ENCODE assay signal across 12 cellular contexts in the genomic region with DNA sequence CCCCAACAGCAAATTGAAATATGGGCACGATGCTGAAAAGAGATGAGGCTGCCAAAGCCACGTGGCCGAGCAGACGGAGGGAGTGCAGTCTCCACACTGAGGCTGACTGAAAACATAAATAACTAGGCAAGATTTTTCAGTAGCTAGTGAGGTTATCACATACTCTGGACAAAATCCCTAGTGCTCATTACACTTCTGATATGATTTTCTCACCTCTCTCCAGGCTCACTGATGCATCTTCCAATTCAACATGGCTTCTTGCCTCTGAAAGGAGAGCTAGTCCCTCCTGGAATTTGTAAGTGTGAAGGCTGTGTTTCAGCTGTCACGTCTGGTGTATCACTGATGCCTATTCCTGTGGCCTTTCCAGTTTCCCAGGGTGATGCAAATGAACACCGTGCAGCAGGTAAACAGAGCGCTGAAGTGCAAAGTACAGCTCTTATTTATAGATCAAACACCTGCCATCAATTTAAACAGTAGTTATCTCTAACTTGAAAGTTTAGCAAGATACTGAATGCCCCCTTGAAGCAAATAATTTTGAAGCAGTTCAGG.
DNase-seq lines count a peak whose midpoint lies in the region; ATAC-seq and TF ChIP-seq lines count a peak whose summit lies in the region.
"Had no signal": no experiment of that assay in that cellular context is flagged by ENCODE, and none has a peak within 500 bp of the region (broad histone marks: within the 10 kb centered on the region; RNA-seq: fewer than 3 reads in every experiment).

No MANE protein-coding gene starts in this region.

- H2AFZ ChIP-seq in OCI-LY3 (ENCODE audit: low read depth, low read length) = no peak overlapping the region

- H3K27ac Mint-ChIP-seq in naive thymus-derived CD4-positive, alpha-beta T cell = no peak overlapping the region

- H3K9ac ChIP-seq in OCI-LY3 (ENCODE audit: low read length) = no peak overlapping the region
- H3K9ac ChIP-seq in liver (ENCODE audit: low read depth in 1 of 2, low read length in 2 of 2) = no peak overlapping the region

- H3K27ac ChIP-seq in OCI-LY3 (ENCODE audit: low read length) = no peak overlapping the region
- H3K27ac ChIP-seq in liver (ENCODE audit: low read depth in 1 of 2, low read length in 2 of 2) = no peak overlapping the region
- no peak overlapping the region for H3K27ac ChIP-seq in naive thymus-derived CD4-positive, alpha-beta T cell (ENCODE audit: low read depth, low read length)
- H3K27ac ChIP-seq: adrenal gland had no signal

- ATAC-seq in GM19455 (IDR thresholded peaks at IDR 0.05; ENCODE audit: unreplicated experiment) (no peak), HG03439 (IDR thresholded peaks at IDR 0.05; ENCODE audit: unreplicated experiment) (no peak)
- ATAC-seq in naive thymus-derived CD4-positive, alpha-beta T cell = no peak
- ATAC-seq: activated CD4-positive, CD25-positive, alpha-beta regulatory T cell treated with anti-CD3 and anti-CD28 coated beads, Interleukin-2, amount 50 U/mL, for 24 hours; sciatic nerve had no signal

- WGBS in liver = 39% methylated on average over 7 of the region's 7 CpGs

- peaks cover 0 to 18% (median 5%) of the 10 kb centered on the region in 5 donors for H3K36me3 Mint-ChIP-seq in naive thymus-derived CD4-positive, alpha-beta T cell

- no peak overlapping the region for H3K4me3 Mint-ChIP-seq in naive thymus-derived CD4-positive, alpha-beta T cell

- peak; percentile 90 for DNase-seq in DMS53 (lab: John Stamatoyannopoulos, UW)
- peak; percentile 28 for DNase-seq in NAMALWA (ENCODE audit: low spot score)
- DNase-seq in naive thymus-derived CD4-positive, alpha-beta T cell = no peak
- DNase-seq in HK-2 (ENCODE audit: unreplicated experiment) = no peak
- DNase-seq: adrenal gland, AML-193 had no signal

- H4K20me1 ChIP-seq in OCI-LY3 (ENCODE audit: insufficient read depth, low read length) = no peaks in the 10 kb centered on the region

- H3K4me2 ChIP-seq in OCI-LY3 (ENCODE audit: low read length) = peak overlapping the region; percentile 21

- H3K27me3 Mint-ChIP-seq in naive thymus-derived CD4-positive, alpha-beta T cell = no peaks in the 10 kb centered on the region

- H3K36me3 ChIP-seq in OCI-LY3 (replicated peaks; ENCODE audit: low read depth, low read length) (no peaks in the 10 kb centered on the region), liver (ENCODE audit: control insufficient read depth in 4 of 4, insufficient read depth in 3 of 4, low read depth in 1 of 4, low read length in 3 of 4) (no peaks in the 10 kb centered on the region)
- H3K36me3 ChIP-seq in naive thymus-derived CD4-positive, alpha-beta T cell (ENCODE audit: control insufficient read depth in 2 of 3, insufficient read depth in 3 of 3, low read length in 3 of 3) = no peaks in the 10 kb centered on the region
- H3K36me3 ChIP-seq: adrenal gland had no signal

- H3K4me3 ChIP-seq in OCI-LY3 (ENCODE audit: low read length) (no peak overlapping the region), liver (ENCODE audit: low read depth in 1 of 3, low read length in 3 of 3) (no peak overlapping the region)
- H3K4me3 ChIP-seq in naive thymus-derived CD4-positive, alpha-beta T cell (ENCODE audit: low read length) = no peak overlapping the region
- H3K4me3 ChIP-seq: adrenal gland had no signal

- CTCF ChIA-PET in naive thymus-derived CD4-positive, alpha-beta T cell (lab: Charles Lee) = no interaction called here

- peaks cover 0 to 15% (median 6%) of the 10 kb centered on the region in 7 donors for H3K4me1 Mint-ChIP-seq in naive thymus-derived CD4-positive, alpha-beta T cell

- no peaks in the 10 kb centered on the region for H3K9me3 Mint-ChIP-seq in naive thymus-derived CD4-positive, alpha-beta T cell

- intact Hi-C loops in naive thymus-derived CD4-positive, alpha-beta T cell (cut with micrococcal nuclease) = no loop called here

- TF ChIP-seq CTCF in OCI-LY3 (IDR thresholded peaks at IDR 0.05; ENCODE audit: low read depth, low read length) (no peak), liver (IDR thresholded peaks at IDR 0.05; ENCODE audit: low read depth, low read length, missing input control) (no peak)

- no peaks in the 10 kb centered on the region for H3K9me3 ChIP-seq in OCI-LY3 (ENCODE audit: insufficient read depth, low read length)
- no peaks in the 10 kb centered on the region for H3K9me3 ChIP-seq in liver (ENCODE audit: control insufficient read depth in 4 of 4, low read length in 3 of 4)
- H3K9me3 ChIP-seq in naive thymus-derived CD4-positive, alpha-beta T cell (ENCODE audit: control insufficient read depth in 2 of 3, low read length in 3 of 3) = no peaks in the 10 kb centered on the region
- H3K9me3 ChIP-seq: adrenal gland had no signal

- POLR2A ChIA-PET in naive thymus-derived CD4-positive, alpha-beta T cell (lab: Charles Lee) = no interaction called here

- H3K4me1 ChIP-seq in OCI-LY3 (ENCODE audit: low read length) (peaks cover 44% of the 10 kb centered on the region), liver (ENCODE audit: control insufficient read depth in 4 of 4, insufficient read depth in 4 of 4, low read length in 3 of 4) (peaks cover 0 to 10% (median 3%) of the 10 kb centered on the region in 4 donors)
- peaks cover 0 to 5% of the 10 kb centered on the region in 2 donors for H3K4me1 ChIP-seq in naive thymus-derived CD4-positive, alpha-beta T cell (ENCODE audit: control insufficient read depth in 2 of 2, insufficient read depth in 2 of 2, low read length in 2 of 2)
- H3K4me1 ChIP-seq: adrenal gland had no signal

- peak; percentile 46 to 49 for TF ChIP-seq RAD21 in liver (IDR thresholded peaks at IDR 0.05)

- H3K79me2 ChIP-seq in OCI-LY3 (ENCODE audit: low read length) = no peaks in the 10 kb centered on the region

- H3K27me3 ChIP-seq in OCI-LY3 (ENCODE audit: low read depth, low read length) = no peaks in the 10 kb centered on the region
- no peaks in the 10 kb centered on the region for H3K27me3 ChIP-seq in liver (ENCODE audit: control insufficient read depth in 4 of 4, insufficient read depth in 4 of 4, low read length in 3 of 4)
- no peaks in the 10 kb centered on the region for H3K27me3 ChIP-seq in naive thymus-derived CD4-positive, alpha-beta T cell (ENCODE audit: control insufficient read depth in 2 of 2, insufficient read depth in 2 of 2, low read length in 2 of 2)
- H3K27me3 ChIP-seq: adrenal gland had no signal

TF ChIP-seq in liver, 16 proteins besides CTCF, POLR2A, EP300 and RAD21 (continues in another document):
- TF ChIP-seq, protein P1, sequence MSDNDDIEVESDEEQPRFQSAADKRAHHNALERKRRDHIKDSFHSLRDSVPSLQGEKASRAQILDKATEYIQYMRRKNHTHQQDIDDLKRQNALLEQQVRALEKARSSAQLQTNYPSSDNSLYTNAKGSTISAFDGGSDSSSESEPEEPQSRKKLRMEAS (IDR thresholded peaks at IDR 0.05) = no peak
- TF ChIP-seq EGR1 (IDR thresholded peaks at IDR 0.05; ENCODE audit: low read depth in 2 of 2) = no peak
- TF ChIP-seq, protein P2, sequence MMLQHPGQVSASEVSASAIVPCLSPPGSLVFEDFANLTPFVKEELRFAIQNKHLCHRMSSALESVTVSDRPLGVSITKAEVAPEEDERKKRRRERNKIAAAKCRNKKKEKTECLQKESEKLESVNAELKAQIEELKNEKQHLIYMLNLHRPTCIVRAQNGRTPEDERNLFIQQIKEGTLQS (IDR thresholded peaks at IDR 0.05) = peak; percentile 73
- peak; percentile 78 for TF ChIP-seq SP1 (IDR thresholded peaks at IDR 0.05)
- TF ChIP-seq JUND (IDR thresholded peaks at IDR 0.05) = peak; percentile 27 to 29
- no peak for TF ChIP-seq GABPA (IDR thresholded peaks at IDR 0.05 in 1 of 2, conservative IDR thresholded peaks at IDR 0.05 in 1 of 2)
- TF ChIP-seq FOXA1 (IDR thresholded peaks at IDR 0.05) = peak; percentile 42
- peak; percentile 78 for TF ChIP-seq FOXA2 (IDR thresholded peaks at IDR 0.05)
- TF ChIP-seq, protein P3, sequence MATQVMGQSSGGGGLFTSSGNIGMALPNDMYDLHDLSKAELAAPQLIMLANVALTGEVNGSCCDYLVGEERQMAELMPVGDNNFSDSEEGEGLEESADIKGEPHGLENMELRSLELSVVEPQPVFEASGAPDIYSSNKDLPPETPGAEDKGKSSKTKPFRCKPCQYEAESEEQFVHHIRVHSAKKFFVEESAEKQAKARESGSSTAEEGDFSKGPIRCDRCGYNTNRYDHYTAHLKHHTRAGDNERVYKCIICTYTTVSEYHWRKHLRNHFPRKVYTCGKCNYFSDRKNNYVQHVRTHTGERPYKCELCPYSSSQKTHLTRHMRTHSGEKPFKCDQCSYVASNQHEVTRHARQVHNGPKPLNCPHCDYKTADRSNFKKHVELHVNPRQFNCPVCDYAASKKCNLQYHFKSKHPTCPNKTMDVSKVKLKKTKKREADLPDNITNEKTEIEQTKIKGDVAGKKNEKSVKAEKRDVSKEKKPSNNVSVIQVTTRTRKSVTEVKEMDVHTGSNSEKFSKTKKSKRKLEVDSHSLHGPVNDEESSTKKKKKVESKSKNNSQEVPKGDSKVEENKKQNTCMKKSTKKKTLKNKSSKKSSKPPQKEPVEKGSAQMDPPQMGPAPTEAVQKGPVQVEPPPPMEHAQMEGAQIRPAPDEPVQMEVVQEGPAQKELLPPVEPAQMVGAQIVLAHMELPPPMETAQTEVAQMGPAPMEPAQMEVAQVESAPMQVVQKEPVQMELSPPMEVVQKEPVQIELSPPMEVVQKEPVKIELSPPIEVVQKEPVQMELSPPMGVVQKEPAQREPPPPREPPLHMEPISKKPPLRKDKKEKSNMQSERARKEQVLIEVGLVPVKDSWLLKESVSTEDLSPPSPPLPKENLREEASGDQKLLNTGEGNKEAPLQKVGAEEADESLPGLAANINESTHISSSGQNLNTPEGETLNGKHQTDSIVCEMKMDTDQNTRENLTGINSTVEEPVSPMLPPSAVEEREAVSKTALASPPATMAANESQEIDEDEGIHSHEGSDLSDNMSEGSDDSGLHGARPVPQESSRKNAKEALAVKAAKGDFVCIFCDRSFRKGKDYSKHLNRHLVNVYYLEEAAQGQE (IDR thresholded peaks at IDR 0.05) = no peak
- no peak for TF ChIP-seq TAF1 (conservative IDR thresholded peaks at IDR 0.05)
- peak; percentile 86 for TF ChIP-seq HNF4G (IDR thresholded peaks at IDR 0.05)
- TF ChIP-seq HNF4A (conservative IDR thresholded peaks at IDR 0.05) = peak; percentile 87 to 89

Comparison
In these comparisons a context has a peak if more than half of its experiments do, and no peak if none do; other contexts are left out.
1. DNase-seq: peak in DMS53 (single experiment) and NAMALWA (single experiment); none in naive thymus-derived CD4-positive, alpha-beta T cell (0 of 9) and HK-2 (single experiment).